Comparison of ENCODE assay signal across 31 cellular contexts in genomic region chr10:85655394-85655793, GRCh38.
"Had no signal": no experiment of that assay in that cellular context is flagged by ENCODE, and none has a peak within 500 bp of the region (broad histone marks: within the 10 kb centered on the region; RNA-seq: fewer than 3 reads in every experiment).

No MANE protein-coding gene starts in this region.

- H3K27me3 Mint-ChIP-seq: activated naive CD8-positive, alpha-beta T cell; central memory CD8-positive, alpha-beta T cell had no signal

- H3K36me3 ChIP-seq: breast epithelium, gastrocnemius medialis, neural progenitor cell, stomach, suprapubic skin, tibial nerve had no signal

- H3K27me3 ChIP-seq: breast epithelium, gastrocnemius medialis, hepatocyte, neural progenitor cell, stomach, suprapubic skin, tibial nerve had no signal

- H3K4me3 Mint-ChIP-seq: activated naive CD8-positive, alpha-beta T cell; activated T-cell treated with anti-CD3 and anti-CD28 coated beads, Interleukin-2, amount 50 U/mL, for 72 hours; central memory CD8-positive, alpha-beta T cell; natural killer cell; neural progenitor cell; T-helper 1 cell treated with Interleukin-12 subunit alpha and Interleukin-12 subunit beta and Interleukin-4 antibody, amounts not matched to agents 30 μg/mL and 1 μg/mL, for 36 hours had no signal

- DNase-seq: activated CD4-positive, alpha-beta T cell treated with anti-CD3 and anti-CD28 coated beads for 4 hours; activated CD4-positive, alpha-beta T cell treated with anti-CD3 and anti-CD28 coated beads, Interleukin-2, amount 50 U/mL, for 4 hours; activated naive CD4-positive, alpha-beta T cell treated with Interleukin-2 at 50 U/mL for 16 hours; activated T-cell treated with anti-CD3 and anti-CD28 coated beads for 4 hours; activated T-cell treated with anti-CD3 and anti-CD28 coated beads, Interleukin-2, amount 50 U/mL, for 72 hours; anterior cingulate cortex; effector memory CD4-positive, alpha-beta T cell; gastrocnemius medialis; glutamatergic neuron; islet precursor cell; left colon; mesendoderm; natural killer cell; occipital lobe; psoas muscle; stimulated activated CD4-positive, alpha-beta T cell treated with anti-CD3 and anti-CD28 coated beads, Interleukin-12 subunit alpha, Interleukin-12 subunit beta, amount 100 ng/mL, for 4 hours; stimulated activated CD4-positive, alpha-beta T cell treated with anti-CD3 and anti-CD28 coated beads, Interleukin-4, amount 100 ng/mL, for 1 hour; stomach; SW 1271; T-helper 9 cell had no signal

- H3K27ac Mint-ChIP-seq: activated naive CD8-positive, alpha-beta T cell; activated T-cell treated with anti-CD3 and anti-CD28 coated beads, Interleukin-2, amount 50 U/mL, for 72 hours; natural killer cell; neural progenitor cell; T-helper 1 cell treated with Interleukin-12 subunit alpha and Interleukin-12 subunit beta and Interleukin-4 antibody, amounts not matched to agents 30 μg/mL and 1 μg/mL, for 36 hours had no signal

- H3K4me1 Mint-ChIP-seq: central memory CD8-positive, alpha-beta T cell; natural killer cell had no signal

- H3K9me3 ChIP-seq: breast epithelium, gastrocnemius medialis, psoas muscle, stomach, suprapubic skin, tibial nerve had no signal

- H3K36me3 Mint-ChIP-seq: activated naive CD8-positive, alpha-beta T cell; natural killer cell; neural progenitor cell had no signal

- H3K27ac ChIP-seq: gastrocnemius medialis, hepatocyte, neural progenitor cell, parathyroid adenoma, psoas muscle, stomach, suprapubic skin, VCaP had no signal

- H3K4me1 ChIP-seq: breast epithelium, gastrocnemius medialis, neural progenitor cell, parathyroid adenoma, psoas muscle, stomach had no signal

- H3K4me3 ChIP-seq: breast epithelium, gastrocnemius medialis, hepatocyte, lung, neural progenitor cell, psoas muscle, stomach, suprapubic skin, tibial nerve had no signal

- H3K9me3 Mint-ChIP-seq: activated T-cell treated with anti-CD3 and anti-CD28 coated beads, Interleukin-2, amount 50 U/mL, for 72 hours; central memory CD8-positive, alpha-beta T cell; neural progenitor cell; T-helper 1 cell treated with Interleukin-12 subunit alpha and Interleukin-12 subunit beta and Interleukin-4 antibody, amounts not matched to agents 30 μg/mL and 1 μg/mL, for 36 hours had no signal

- ATAC-seq: activated T-cell treated with anti-CD3 and anti-CD28 coated beads, Interleukin-2, amount 50 U/mL, for 72 hours; gastrocnemius medialis; left colon; natural killer cell; psoas muscle had no signal
